19 cellular contexts compared by ENCODE assay signal in the genomic region with DNA sequence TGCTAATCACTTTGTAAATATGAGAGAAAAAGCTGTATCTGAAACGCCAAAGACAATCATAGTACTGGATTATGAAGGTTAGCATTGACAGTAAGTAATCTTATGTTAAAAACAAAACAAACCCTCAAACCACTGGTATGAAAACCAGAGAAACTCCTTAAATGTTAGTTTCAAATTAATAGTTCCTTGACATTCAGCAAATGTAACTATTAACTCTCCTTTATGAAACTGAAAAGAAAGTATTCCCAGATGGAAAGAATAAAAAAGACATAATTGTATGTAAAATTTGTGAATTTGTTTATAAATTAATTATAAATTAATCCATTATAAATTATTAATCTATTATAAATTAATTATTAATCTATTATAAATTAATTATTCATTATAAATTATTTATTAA. TPM values are rescaled to one million over a fixed set of nuclear protein-coding genes. Genes with fewer than 3 reads are reported as not detected.
"Had no signal": no experiment of that assay in that cellular context is flagged by ENCODE, and none has a peak within 500 bp of the region (broad histone marks: within the 10 kb centered on the region; RNA-seq: fewer than 3 reads in every experiment).

No MANE protein-coding gene starts in this region.

- H3K9me3 Mint-ChIP-seq: activated naive CD4-positive, alpha-beta T cell treated with anti-CD3 and anti-CD28 coated beads, Interleukin-2, amount 50 U/mL, for 24 hours; activated T-helper 2 cell treated with anti-CD3 and anti-CD28 coated beads, Interferon-gamma antibody, Interleukin-2, Interleukin-4, amounts not matched to agents 10 μg/mL and 5 μg/mL and 100 μg/mL, durations not matched to agents 14 hours and 24 hours and 36 hours; T-helper 2 cell treated with Interferon-gamma antibody and Interleukin-4, amounts not matched to agents 5 μg/mL and 100 μg/mL, for 36 hours had no signal

- H3K27me3 ChIP-seq: esophagus squamous epithelium, left lung, tibial nerve had no signal

- H3K4me1 ChIP-seq: esophagus squamous epithelium, left lung, tibial nerve had no signal

- ATAC-seq: activated CD4-positive, CD25-positive, alpha-beta regulatory T cell treated with anti-CD3 and anti-CD28 coated beads, Interleukin-2, amount 50 U/mL, for 24 hours; left lung had no signal

- H3K27me3 Mint-ChIP-seq: activated naive CD4-positive, alpha-beta T cell treated with anti-CD3 and anti-CD28 coated beads, Interleukin-2, amount 50 U/mL, for 24 hours had no signal

- H3K4me3 Mint-ChIP-seq: activated naive CD4-positive, alpha-beta T cell treated with anti-CD3 and anti-CD28 coated beads, Interleukin-2, amount 50 U/mL, for 24 hours; T-helper 2 cell treated with Interferon-gamma antibody and Interleukin-4, amounts not matched to agents 5 μg/mL and 100 μg/mL, for 36 hours had no signal

- DNase-seq: activated CD4-positive, alpha-beta T cell treated with anti-CD3 and anti-CD28 coated beads, Interleukin-2, amount 50 U/mL, for 1 hour; activated CD8-positive, alpha-beta memory T cell treated with anti-CD3 and anti-CD28 coated beads for 24 hours; anterior cingulate cortex; cerebellar nuclear complex; effector CD8-positive, alpha-beta T cell; esophagus squamous epithelium; hippocampal formation; kidney; left lung; mammary epithelial cell; stimulated activated CD4-positive, alpha-beta T cell treated with anti-CD3 and anti-CD28 coated beads, Interleukin-15, amount 100 ng/mL, for 24 hours; stimulated activated CD4-positive, alpha-beta T cell treated with anti-CD3 and anti-CD28 coated beads, Interleukin-4, amount 100 ng/mL, for 1 hour; stimulated activated naive CD4-positive, alpha-beta T cell; substantia nigra had no signal

- H3K9me3 ChIP-seq: esophagus squamous epithelium, left lung, tibial nerve had no signal

- H3K27ac Mint-ChIP-seq: activated naive CD4-positive, alpha-beta T cell treated with anti-CD3 and anti-CD28 coated beads, Interleukin-2, amount 50 U/mL, for 24 hours; activated T-helper 2 cell treated with anti-CD3 and anti-CD28 coated beads, Interferon-gamma antibody, Interleukin-2, Interleukin-4, amounts not matched to agents 10 μg/mL and 5 μg/mL and 100 μg/mL, durations not matched to agents 14 hours and 24 hours and 36 hours; T-helper 2 cell treated with Interferon-gamma antibody and Interleukin-4, amounts not matched to agents 5 μg/mL and 100 μg/mL, for 36 hours had no signal

- H3K27ac ChIP-seq: esophagus squamous epithelium, left lung, tibial nerve had no signal

- H3K4me3 ChIP-seq: esophagus squamous epithelium, left lung, tibial nerve had no signal

- H3K4me1 Mint-ChIP-seq: activated naive CD4-positive, alpha-beta T cell treated with anti-CD3 and anti-CD28 coated beads, Interleukin-2, amount 50 U/mL, for 24 hours had no signal

RNA-seq across cellular contexts. Expression of a gene that starts 51.9 kb away (rescaled TPM):
- total RNA-seq: activated T-helper 2 cell treated with anti-CD3 and anti-CD28 coated beads, Interferon-gamma antibody, Interleukin-2, Interleukin-4, amounts not matched to agents 10 μg/mL and 5 μg/mL and 100 μg/mL, durations not matched to agents 14 hours and 24 hours and 36 hours had no signal
